9 cellular contexts compared by ENCODE assay signal in the genomic region with DNA sequence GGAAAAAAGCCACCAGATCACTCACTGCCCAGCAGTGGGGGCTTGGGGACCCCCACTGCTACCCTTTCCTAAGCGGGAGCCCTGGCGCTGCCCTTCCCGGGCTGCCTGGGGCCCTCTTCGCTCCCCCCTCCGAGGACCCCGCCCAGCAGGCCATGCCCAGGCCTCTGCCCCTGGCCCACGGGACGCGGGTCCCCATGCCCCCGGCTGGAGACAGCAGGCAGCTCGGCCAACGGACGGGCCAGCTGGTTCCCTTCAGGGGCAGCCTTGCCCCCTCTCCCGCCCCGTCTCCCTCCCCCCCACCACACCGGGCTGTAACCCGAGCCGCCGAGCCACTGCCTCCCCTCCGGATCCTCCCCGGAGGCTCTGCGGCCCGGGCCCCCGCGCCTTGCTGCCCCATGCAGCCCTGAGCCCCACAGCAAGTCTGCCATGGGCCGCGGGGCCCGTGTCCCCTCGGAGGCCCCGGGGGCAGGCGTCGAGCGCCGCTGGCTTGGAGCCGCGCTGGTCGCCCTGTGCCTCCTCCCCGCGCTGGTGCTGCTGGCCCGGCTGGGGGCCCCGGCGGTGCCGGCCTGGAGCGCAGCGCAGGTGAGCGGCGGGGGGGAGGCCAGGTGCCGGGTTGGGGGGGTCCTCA. TPM values are rescaled to one million over a fixed set of nuclear protein-coding genes. Genes with fewer than 3 reads are reported as not detected.
DNase-seq lines count a peak whose midpoint lies in the region; ATAC-seq and TF ChIP-seq lines count a peak whose summit lies in the region.
"Had no signal": no experiment of that assay in that cellular context is flagged by ENCODE, and none has a peak within 500 bp of the region (broad histone marks: within the 10 kb centered on the region; RNA-seq: fewer than 3 reads in every experiment).

MMP23B (plus strand) TSS at position 381 of the 628 bp plus-strand sequence; CDS start at position 427, 46 bp downstream.

- H3K27me3 ChIP-seq in ascending aorta, result no peaks in the 10 kb centered on the region
- no peaks in the 10 kb centered on the region for H3K27me3 ChIP-seq in testis

- TF ChIP-seq CTCF in ascending aorta (IDR thresholded peaks at IDR 0.05) (no peak), testis (IDR thresholded peaks at IDR 0.05) (no peak)

- H3K36me3 ChIP-seq in ascending aorta (peaks cover 12 to 24% of the 10 kb centered on the region in 2 donors), testis (ENCODE audit: low read depth, missing control alignments) (no peaks in the 10 kb centered on the region)

- H3K4me3 ChIP-seq in ascending aorta (peak within 1 kb of the TSS; percentile 48 to 65), testis (peak within 1 kb of the TSS; percentile 36 to 45)

- H3K9me3 ChIP-seq in ascending aorta, result no peaks in the 10 kb centered on the region
- no peaks in the 10 kb centered on the region for H3K9me3 ChIP-seq in testis

- H3K4me1 ChIP-seq in ascending aorta (peaks cover 0 to 3% of the 10 kb centered on the region in 2 donors), testis (peaks cover 3% of the 10 kb centered on the region)

- ATAC-seq in left lobe of liver, result no peak
- no peak for ATAC-seq in HG02798 (IDR thresholded peaks at IDR 0.05; ENCODE audit: poor library complexity, unreplicated experiment)

- DNase-seq in NCI-H82 (lab: John Stamatoyannopoulos, UW), result peak; percentile 55
- DNase-seq in NCI-H82 treated with DMSO at 0.1 percent for 48 hours (lab: John Stamatoyannopoulos, UW; ENCODE audit: unreplicated experiment), result no peak
- DNase-seq in ascending aorta (ENCODE audit: low spot score in 2 of 2), result no peak
- peak; percentile 43 for DNase-seq in left lobe of liver (ENCODE audit: low spot score)
- DNase-seq in testis, result no peak
- DNase-seq in NK-92 (lab: John Stamatoyannopoulos, UW; ENCODE audit: unreplicated experiment), result no peak
- no peak for DNase-seq in cerebellar nuclear complex (lab: John Stamatoyannopoulos, UW)

- 10 to 13% methylated on average over 6 to 36 of the region's 48 CpGs for WGBS in testis, 2 donors

- intact Hi-C loops in ascending aorta (cut with DNase I), result no loop called here
- intact Hi-C loops in testis (cut with DNase I; ENCODE audit: low total_unique reads), result no loop called here

- H3K27ac ChIP-seq in ascending aorta (peak within 1 kb of the TSS; percentile 60 to 87), testis (peak within 1 kb of the TSS; percentile 75 to 92)

- TF ChIP-seq POLR2A in testis (IDR thresholded peaks at IDR 0.05), result no peak

RNA-seq across cellular contexts. Expression of gene MMP23B, which starts in this region (rescaled TPM):
- total RNA-seq in ascending aorta (71.3 TPM), left lobe of liver (1.6 TPM), testis (10 to 100 TPM; 49.0 to 50.2 TPM)
- 13.1 TPM for polyA plus RNA-seq in testis (ENCODE audit: insufficient read depth, low read depth, low replicate concordance)
- total RNA-seq: HT1080 had no signal

Comparison
In these comparisons a context has a peak if more than half of its experiments do, and no peak if none do; other contexts are left out.
1. RNA of gene MMP23B (total RNA-seq): 71.3 TPM in ascending aorta (single experiment) and 49.0 to 50.2 TPM in testis; 1.6 TPM in left lobe of liver (single experiment); every median in the first group is over 10 times any median in the second.
2. DNase-seq: peak in NCI-H82 (single experiment) and left lobe of liver (single experiment); none in NCI-H82 treated with DMSO at 0.1 percent for 48 hours (single experiment), ascending aorta (0 of 2), testis (single experiment), NK-92 (single experiment) and cerebellar nuclear complex (0 of 2).